ENCODE assay signal across 28 cellular contexts in the genomic region with DNA sequence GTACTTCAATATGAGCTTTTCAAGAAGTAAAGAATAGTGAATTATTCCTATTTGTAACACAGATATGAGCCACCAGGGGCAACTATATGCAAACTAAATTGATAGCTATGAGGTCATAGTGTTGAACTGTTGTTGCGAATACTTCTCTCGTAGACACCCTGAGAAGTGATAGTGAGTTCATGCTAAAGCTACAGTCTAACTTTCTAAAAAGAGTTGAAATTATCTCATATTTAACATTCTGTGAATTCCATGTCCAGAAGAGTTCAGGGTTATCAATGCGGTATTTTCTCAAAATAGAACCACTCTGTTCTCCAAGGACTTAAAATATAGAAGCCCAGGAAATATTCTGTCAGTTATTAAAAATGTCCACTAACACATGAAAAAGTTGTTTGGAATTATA.
"Had no signal": no experiment of that assay in that cellular context is flagged by ENCODE, and none has a peak within 500 bp of the region (broad histone marks: within the 10 kb centered on the region; RNA-seq: fewer than 3 reads in every experiment).

No MANE protein-coding gene starts in this region.

- H3K27me3 ChIP-seq: left lung, neural progenitor cell, neutrophil, ovary, right atrium auricular region, thyroid gland, transverse colon, upper lobe of left lung, vagina had no signal

- DNase-seq: hippocampal formation; kidney glomerular epithelial cell; left cardiac atrium; left lung; mesendoderm; naive B cell; natural killer cell; nephron progenitor cell; occipital lobe; ovary; stimulated activated CD4-positive, alpha-beta T cell treated with anti-CD3 and anti-CD28 coated beads, Interleukin-12 subunit alpha, Interleukin-12 subunit beta, amount 100 ng/mL, for 4 hours; stimulated activated CD4-positive, alpha-beta T cell treated with anti-CD3 and anti-CD28 coated beads, Interleukin-15, amount 100 ng/mL, for 24 hours; stimulated activated CD4-positive, alpha-beta T cell treated with anti-CD3 and anti-CD28 coated beads, Interleukin-4, amount 100 ng/mL, for 24 hours; stimulated activated naive CD4-positive, alpha-beta T cell; thyroid gland; transverse colon; upper lobe of left lung had no signal

- ATAC-seq: left cardiac atrium; left lung; natural killer cell; sciatic nerve; stimulated activated effector memory CD8-positive, alpha-beta T cell treated with anti-CD3 and anti-CD28 coated beads, Interleukin-12 subunit alpha, Interleukin-12 subunit beta, amount 100 ng/mL, for 72 hours had no signal

- H3K36me3 Mint-ChIP-seq: mesothelial cell of epicardium; natural killer cell; stimulated activated effector memory CD8-positive, alpha-beta T cell treated with anti-CD3 and anti-CD28 coated beads, Interleukin-12 subunit alpha, Interleukin-12 subunit beta, amount 100 ng/mL, for 72 hours had no signal

- H3K4me3 ChIP-seq: left lung, lung, neural progenitor cell, ovary, right atrium auricular region, skin epidermis, thyroid gland, transverse colon, upper lobe of left lung, vagina had no signal

- H3K4me1 ChIP-seq: left lung, neural progenitor cell, right atrium auricular region, thyroid gland, transverse colon, upper lobe of left lung, vagina had no signal

- H3K9ac ChIP-seq: neural progenitor cell had no signal

- H3K9me3 ChIP-seq: ovary, right atrium auricular region, thyroid gland, transverse colon, vagina had no signal

- H3K4me3 Mint-ChIP-seq: mesothelial cell of epicardium; naive B cell; natural killer cell; nephron progenitor cell; neural progenitor cell; stimulated activated effector memory CD8-positive, alpha-beta T cell treated with anti-CD3 and anti-CD28 coated beads, Interleukin-12 subunit alpha, Interleukin-12 subunit beta, amount 100 ng/mL, for 72 hours; stimulated activated naive CD8-positive, alpha-beta T cell treated with anti-CD3 and anti-CD28 coated beads, Interleukin-15, Interleukin-2, amounts not matched to agents 100 ng/mL and 50 ng/mL, for 24 hours had no signal

- H3K36me3 ChIP-seq: left lung, neural progenitor cell, neutrophil, ovary, right atrium auricular region, thyroid gland, transverse colon, upper lobe of left lung, vagina had no signal

- H3K27ac ChIP-seq: left lung, neural progenitor cell, neutrophil, ovary, right atrium auricular region, skin epidermis, thyroid gland, transverse colon, upper lobe of left lung, vagina had no signal

- H3K4me1 Mint-ChIP-seq: mesothelial cell of epicardium; naive B cell; natural killer cell; nephron progenitor cell; neural progenitor cell; stimulated activated effector memory CD8-positive, alpha-beta T cell treated with anti-CD3 and anti-CD28 coated beads, Interleukin-12 subunit alpha, Interleukin-12 subunit beta, amount 100 ng/mL, for 72 hours had no signal

- H3K27ac Mint-ChIP-seq: mesothelial cell of epicardium; naive B cell; natural killer cell; nephron progenitor cell; neural progenitor cell; progenitor cell of endocrine pancreas; stimulated activated effector memory CD8-positive, alpha-beta T cell treated with anti-CD3 and anti-CD28 coated beads, Interleukin-12 subunit alpha, Interleukin-12 subunit beta, amount 100 ng/mL, for 72 hours; stimulated activated naive CD8-positive, alpha-beta T cell treated with anti-CD3 and anti-CD28 coated beads, Interleukin-15, Interleukin-2, amounts not matched to agents 100 ng/mL and 50 ng/mL, for 24 hours had no signal

- H3K27me3 Mint-ChIP-seq: naive B cell; progenitor cell of endocrine pancreas; stimulated activated naive CD8-positive, alpha-beta T cell treated with anti-CD3 and anti-CD28 coated beads, Interleukin-15, Interleukin-2, amounts not matched to agents 100 ng/mL and 50 ng/mL, for 24 hours had no signal
